ENCODE assay signal across 10 cellular contexts in the genomic region with DNA sequence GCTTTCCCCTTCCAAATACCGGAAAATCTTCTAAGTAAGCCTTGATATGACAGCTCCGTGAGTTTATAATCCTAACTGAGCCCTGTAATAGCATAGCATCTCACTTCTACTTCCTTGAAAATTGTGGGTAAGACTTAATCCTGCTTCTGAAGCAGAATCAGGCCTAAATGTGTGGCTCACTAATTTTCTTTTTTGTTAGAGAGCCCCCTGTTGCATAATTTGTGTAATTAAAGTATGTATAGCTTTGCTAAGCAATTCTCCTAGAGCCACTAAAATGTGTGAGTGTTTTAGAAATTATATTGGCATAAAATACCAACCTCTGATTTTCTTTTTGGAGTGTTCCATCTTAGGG.
A peak's percentile ranks its signal among the peaks of the same experiment; 100 is the strongest.
DNase-seq lines count a peak whose midpoint lies in the region; ATAC-seq and TF ChIP-seq lines count a peak whose summit lies in the region.
"Had no signal": no experiment of that assay in that cellular context is flagged by ENCODE, and none has a peak within 500 bp of the region (broad histone marks: within the 10 kb centered on the region; RNA-seq: fewer than 3 reads in every experiment).

No MANE protein-coding gene starts in this region.

- WGBS in esophagus muscularis mucosa = 37% methylated on average over 2 of the region's 2 CpGs

- H3K27me3 ChIP-seq in A673 (replicated peaks; ENCODE audit: insufficient read depth, low read depth, low read length, poor library complexity) (no peaks in the 10 kb centered on the region), esophagus muscularis mucosa (no peaks in the 10 kb centered on the region)

- H3K4me3 ChIP-seq in A673 (ENCODE audit: low read depth, low read length, poor library complexity, severe bottlenecking) (no peak overlapping the region), HEK293 (ENCODE audit: low read depth, low read length) (no peak overlapping the region), esophagus muscularis mucosa (no peak overlapping the region)

- H3K36me3 ChIP-seq in A673 (ENCODE audit: insufficient read depth, low read length, poor library complexity, severe bottlenecking) (no peaks in the 10 kb centered on the region), HEK293 (ENCODE audit: control insufficient read depth in 2 of 2, insufficient read depth in 1 of 2, low read length in 2 of 2) (no peaks in the 10 kb centered on the region), esophagus muscularis mucosa (no peaks in the 10 kb centered on the region)

- peak; percentile 61 for DNase-seq in A673 (ENCODE audit: low spot score)
- peak; percentile 77 for DNase-seq in NCI-H82 treated with DMSO at 0.1 percent for 48 hours (lab: John Stamatoyannopoulos, UW; ENCODE audit: unreplicated experiment)
- no peak for DNase-seq in esophagus muscularis mucosa (ENCODE audit: extremely low spot score)
- no peak for DNase-seq in stimulated activated naive CD8-positive, alpha-beta T cell treated with anti-CD3 and anti-CD28 coated beads, Interleukin-15, Interleukin-2, amounts not matched to agents 100 U/mL and 50 U/mL, for 24 hours
- DNase-seq in activated effector memory CD4-positive, alpha-beta T cell treated with Interleukin-2 at 50 U/mL for 16 hours = no peak
- DNase-seq: activated T-cell treated with anti-CD3 and anti-CD28 coated beads, Interleukin-2, amount 50 U/mL, for 4 hours; SHP77 had no signal

- CTCF ChIA-PET in A673 (lab: Charles Lee) (interaction anchor here (0.7 to 2.0 kb wide), 5 partner anchors 9 to 246 kb away, joined by 3 to 6 read pairs (median 4); no protein-coding TSS in a partner anchor), HEK293 (lab: Yijun Ruan, JAX) (interaction anchor here (0.5 to 2.1 kb wide), 13 partner anchors 10 to 364 kb away, joined by 3 to 12 read pairs (median 4); no protein-coding TSS in a partner anchor)

- no peaks in the 10 kb centered on the region for H3K4me1 ChIP-seq in A673 (ENCODE audit: insufficient read depth, low read length, poor library complexity, severe bottlenecking)
- no peaks in the 10 kb centered on the region for H3K4me1 ChIP-seq in HEK293 (ENCODE audit: control insufficient read depth, insufficient read depth, low read length)
- peaks cover 0 to 13% (median 9%) of the 10 kb centered on the region in 4 donors for H3K4me1 ChIP-seq in esophagus muscularis mucosa

- no peaks in the 10 kb centered on the region for H3K9me3 ChIP-seq in A673 (ENCODE audit: low read depth, low read length, poor library complexity, severe bottlenecking)
- no peaks in the 10 kb centered on the region for H3K9me3 ChIP-seq in HEK293 (ENCODE audit: control insufficient read depth, insufficient read depth, low read depth, low read length)
- H3K9me3 ChIP-seq in esophagus muscularis mucosa = no peaks in the 10 kb centered on the region

- TF ChIP-seq EP300 in esophagus muscularis mucosa (IDR thresholded peaks at IDR 0.05) = no peak

- ATAC-seq in GM18498 (IDR thresholded peaks at IDR 0.05; ENCODE audit: unreplicated experiment) = no peak
- ATAC-seq in HG02571 (IDR thresholded peaks at IDR 0.05; ENCODE audit: unreplicated experiment) = no peak
- ATAC-seq in stimulated activated naive CD8-positive, alpha-beta T cell treated with anti-CD3 and anti-CD28 coated beads, Interleukin-15, Interleukin-2, amounts not matched to agents 100 U/mL and 50 U/mL, for 24 hours = no peak
- ATAC-seq: activated T-cell treated with anti-CD3 and anti-CD28 coated beads, Interleukin-2, amount 50 U/mL, for 4 hours had no signal

- no TSS peak for BruUV-seq in A673 (replicated peaks; lab: Mats Ljungman, UMichigan)

- H3K27ac ChIP-seq in A673 (ENCODE audit: low read depth, low read length, poor library complexity, severe bottlenecking) = no peak overlapping the region
- H3K27ac ChIP-seq in HEK293 (ENCODE audit: extremely low read depth, low read depth, low read length) = no peak overlapping the region
- no peak overlapping the region for H3K27ac ChIP-seq in esophagus muscularis mucosa (replicated peaks in 1 of 4)

- TF ChIP-seq CTCF in A673 (conservative IDR thresholded peaks at IDR 0.05; ENCODE audit: low read depth, low read length) (peak; percentile 55), HEK293 (tag by site-specific recombination; IDR thresholded peaks at IDR 0.05) (no peak), esophagus muscularis mucosa (IDR thresholded peaks at IDR 0.05) (peak; percentile 32 to 56 (median 35))

- intact Hi-C loops in A673 (cut with micrococcal nuclease; ENCODE audit: unreplicated experiment) = loop anchor here (5.0 kb wide), 1 partner anchor 236 kb away; no protein-coding TSS in a partner anchor
- intact Hi-C loops in esophagus muscularis mucosa (cut with DNase I) = loop anchor here (5.0 kb wide), 2 partner anchors 236 to 291 kb away; no protein-coding TSS in a partner anchor

- POLR2A ChIA-PET in A673 (lab: Charles Lee; ENCODE audit: low non-redundant PET) (no interaction called here), HEK293 (lab: Yijun Ruan, JAX) (no interaction called here)

- no peak for TF ChIP-seq POLR2A in esophagus muscularis mucosa (IDR thresholded peaks at IDR 0.05; ENCODE audit: low read depth)

TF ChIP-seq in HEK293, 187 proteins besides CTCF, POLR2A, EP300 and RAD21:
- TF ChIP-seq ZNF654 (tag by site-specific recombination; IDR thresholded peaks at IDR 0.05; ENCODE audit: low read depth) (peak; percentile 37), KLF9 (tag by site-specific recombination; IDR thresholded peaks at IDR 0.05; ENCODE audit: low read depth) (no peak)

Comparison
In these comparisons a context has a peak if more than half of its experiments do, and no peak if none do; other contexts are left out.
1. DNase-seq: peak in A673 (single experiment) and NCI-H82 treated with DMSO at 0.1 percent for 48 hours (single experiment); none in esophagus muscularis mucosa (single experiment), stimulated activated naive CD8-positive, alpha-beta T cell treated with anti-CD3 and anti-CD28 coated beads, Interleukin-15, Interleukin-2, amounts not matched to agents 100 U/mL and 50 U/mL, for 24 hours (single experiment) and activated effector memory CD4-positive, alpha-beta T cell treated with Interleukin-2 at 50 U/mL for 16 hours (single experiment).